In the genomic region with DNA sequence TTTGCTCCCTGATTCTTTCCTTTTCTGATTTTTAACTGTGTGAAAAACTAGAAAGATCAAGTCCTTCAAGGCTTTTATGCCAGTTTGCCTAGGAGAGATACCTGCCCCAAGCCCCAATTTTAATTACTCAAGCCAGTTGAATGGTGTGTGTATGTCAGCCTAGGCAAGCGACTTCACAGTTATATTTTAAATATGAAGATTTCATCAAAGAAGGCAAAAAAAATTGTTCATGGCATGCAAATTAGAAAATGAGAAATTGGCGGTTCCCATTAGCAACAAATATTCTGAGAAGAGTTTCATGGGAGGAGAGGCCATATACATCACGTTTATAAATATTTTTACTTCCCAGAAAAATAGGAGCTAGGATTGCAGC, we compare ENCODE assay signal across 10 cellular contexts.
A peak's percentile ranks its signal among the peaks of the same experiment; 100 is the strongest.
DNase-seq lines count a peak whose midpoint lies in the region; TF ChIP-seq lines count a peak whose summit lies in the region.
"Had no signal": no experiment of that assay in that cellular context is flagged by ENCODE, and none has a peak within 500 bp of the region (broad histone marks: within the 10 kb centered on the region; RNA-seq: fewer than 3 reads in every experiment).

No MANE protein-coding gene starts in this region.

- TF ChIP-seq POLR2A in prostate gland (IDR thresholded peaks at IDR 0.05), result no peak

- 20% methylated on average over 3 of the region's 3 CpGs for WGBS in hepatocyte (ENCODE audit: low lambda C conversion rate, missing lambda C conversion rate)
- 7% methylated on average over 3 of the region's 3 CpGs for WGBS in prostate gland

- no peaks in the 10 kb centered on the region for H3K36me3 ChIP-seq in SJCRH30
- no peaks in the 10 kb centered on the region for H3K36me3 ChIP-seq in hepatocyte (replicated peaks; ENCODE audit: insufficient read depth, low read depth)
- H3K36me3 ChIP-seq in prostate gland, result no peaks in the 10 kb centered on the region
- H3K36me3 ChIP-seq: thyroid gland had no signal

- H3K9me2 ChIP-seq in hepatocyte (replicated peaks; ENCODE audit: insufficient read depth), result no peaks in the 10 kb centered on the region

- TF ChIP-seq CTCF in AG10803 (conservative IDR thresholded peaks at IDR 0.05; ENCODE audit: low read length), result no peak
- no peak for TF ChIP-seq CTCF in hepatocyte (IDR thresholded peaks at IDR 0.05; ENCODE audit: poor library complexity)
- no peak for TF ChIP-seq CTCF in prostate gland (IDR thresholded peaks at IDR 0.05)

- H4K20me1 ChIP-seq in hepatocyte (ENCODE audit: insufficient read depth, poor library complexity, severe bottlenecking), result no peaks in the 10 kb centered on the region

- H3K4me3 ChIP-seq in AG10803 (ENCODE audit: low read length) (peak overlapping the region; percentile 56), SJCRH30 (peak overlapping the region; percentile 55), hepatocyte (peak overlapping the region; percentile 4), prostate gland (peak overlapping the region; percentile 8 to 18)

- no peaks in the 10 kb centered on the region for H3K79me2 ChIP-seq in hepatocyte

- no peak for DNase-seq in AG10803 (ENCODE audit: low read depth)
- DNase-seq in SJCRH30, result no peak
- DNase-seq in hepatocyte (ENCODE audit: low spot score), result no peak
- DNase-seq in prostate gland (ENCODE audit: low spot score), result no peak
- DNase-seq in A172 (ENCODE audit: low spot score), result no peak
- no peak for DNase-seq in NCI-H1436 (lab: John Stamatoyannopoulos, UW)
- DNase-seq in stimulated activated CD4-positive, alpha-beta T cell treated with anti-CD3 and anti-CD28 coated beads, Interleukin-15, amount 100 ng/mL, for 24 hours, result no peak
- DNase-seq in activated effector memory CD4-positive, alpha-beta T cell treated with Interleukin-2 at 50 U/mL for 16 hours, result no peak
- DNase-seq: T-helper 9 cell had no signal

- H3K27ac ChIP-seq in SJCRH30, result no peak overlapping the region; the same call in 1 of the 2 replicates
- H3K27ac ChIP-seq in hepatocyte, result no peak overlapping the region
- no peak overlapping the region for H3K27ac ChIP-seq in prostate gland
- H3K27ac ChIP-seq: thyroid gland had no signal

- peaks cover 9% of the 10 kb centered on the region for H3K4me1 ChIP-seq in SJCRH30
- H3K4me1 ChIP-seq in hepatocyte (ENCODE audit: insufficient read depth), result no peaks in the 10 kb centered on the region
- no peaks in the 10 kb centered on the region for H3K4me1 ChIP-seq in prostate gland (replicated peaks)

- H3K27me3 ChIP-seq in SJCRH30, result no peaks in the 10 kb centered on the region
- peaks cover 50% of the 10 kb centered on the region for H3K27me3 ChIP-seq in hepatocyte
- peaks cover 3% of the 10 kb centered on the region for H3K27me3 ChIP-seq in prostate gland (replicated peaks; ENCODE audit: insufficient read depth)
- H3K27me3 ChIP-seq: thyroid gland had no signal

- H3K9me3 ChIP-seq in SJCRH30 (replicated peaks) (no peaks in the 10 kb centered on the region), hepatocyte (ENCODE audit: low read depth) (no peaks in the 10 kb centered on the region), prostate gland (no peaks in the 10 kb centered on the region)
- H3K9me3 ChIP-seq: thyroid gland had no signal

- intact Hi-C loops in prostate gland (cut with DNase I), result no loop called here

- H2AFZ ChIP-seq in hepatocyte, result peak overlapping the region; percentile 4

- H3K4me2 ChIP-seq in hepatocyte, result peak overlapping the region; percentile 83

Comparison
In these comparisons a context has a peak if more than half of its experiments do, and no peak if none do; other contexts are left out.
1. H3K4me3 ChIP-seq: peak in every context shown above with its lines; median percentile 56 in AG10803; 55 in SJCRH30; 13 in prostate gland; 4 in hepatocyte.